Comparison of ENCODE assay signal across 17 cellular contexts in the genomic region with DNA sequence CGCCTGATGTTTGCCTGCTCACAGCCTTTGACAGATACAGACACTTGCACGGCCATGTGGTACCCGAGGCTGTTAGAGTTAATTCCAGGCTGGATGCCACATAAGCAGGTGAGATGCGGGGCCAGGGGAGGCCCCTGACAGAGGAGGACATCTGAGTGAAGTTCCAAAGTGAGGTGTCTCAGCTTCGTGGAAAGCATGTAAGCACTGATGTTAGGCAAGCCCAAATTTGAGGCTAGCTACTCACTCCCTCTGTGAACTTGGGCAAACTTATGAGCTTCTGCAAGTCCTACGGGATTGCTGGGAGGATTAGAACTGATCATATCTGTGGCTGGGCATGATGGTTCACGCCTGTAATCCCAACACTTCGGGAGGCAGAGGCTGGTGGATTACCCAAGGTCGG. TPM values are rescaled to one million over a fixed set of nuclear protein-coding genes. Genes with fewer than 3 reads are reported as not detected.
DNase-seq lines count a peak whose midpoint lies in the region; ATAC-seq and TF ChIP-seq lines count a peak whose summit lies in the region.
"Had no signal": no experiment of that assay in that cellular context is flagged by ENCODE, and none has a peak within 500 bp of the region (broad histone marks: within the 10 kb centered on the region; RNA-seq: fewer than 3 reads in every experiment).

No MANE protein-coding gene starts in this region.

- no peak overlapping the region for H2AFZ ChIP-seq in trophoblast cell (ENCODE audit: insufficient read depth, low read length, poor library complexity)

- H3K27ac Mint-ChIP-seq in endodermal cell = no peak overlapping the region
- H3K27ac Mint-ChIP-seq: CD8-positive, alpha-beta T cell had no signal

- intact Hi-C loops in Right ventricle myocardium superior (cut with DNase I) = no loop called here

- no peaks in the 10 kb centered on the region for H3K9me3 Mint-ChIP-seq in endodermal cell
- H3K9me3 Mint-ChIP-seq: CD8-positive, alpha-beta T cell had no signal

- H3K14ac ChIP-seq in trophoblast cell (ENCODE audit: low read length) = no peak overlapping the region

- no peak for ATAC-seq in Right ventricle myocardium superior (ENCODE audit: poor library complexity)
- ATAC-seq in upper lobe of left lung (ENCODE audit: low FRiP score in 2 of 2) = no peak
- ATAC-seq in HG02623 (IDR thresholded peaks at IDR 0.05; ENCODE audit: unreplicated experiment) = no peak
- ATAC-seq: CD8-positive, alpha-beta T cell had no signal

- peak; percentile 43 for DNase-seq in right atrium auricular region (ENCODE audit: low spot score)
- DNase-seq in Right ventricle myocardium superior = no peak
- peak; percentile 31 for DNase-seq in endodermal cell
- peak; percentile 70 to 74 for DNase-seq in trophoblast cell
- no peak for DNase-seq in upper lobe of left lung
- no peak for DNase-seq in GM19238 (ENCODE audit: insufficient read length, low spot score)
- DNase-seq: 8988T; Calu3; CD8-positive, alpha-beta T cell; DMS79 treated with DMSO at 0.1 percent for 48 hours; GF-D8; GOT3; H7 had no signal

- TF ChIP-seq CTCF in right atrium auricular region (IDR thresholded peaks at IDR 0.05) = no peak
- TF ChIP-seq CTCF in endodermal cell (conservative IDR thresholded peaks at IDR 0.05) = no peak
- TF ChIP-seq CTCF in upper lobe of left lung (IDR thresholded peaks at IDR 0.05) = no peak

- H3K4me2 ChIP-seq in trophoblast cell (ENCODE audit: low read length) = no peak overlapping the region
- H3K4me2 ChIP-seq: BLaER1 treated with 17β-estradiol and CSF1 and Interleukin-3, amounts not matched to agents 10 nM and 100 nM had no signal

- H3K4ac ChIP-seq in trophoblast cell (ENCODE audit: low read depth, low read length) = no peak overlapping the region

- WGBS in endodermal cell (ENCODE audit: insufficient coverage in 1 of 2, insufficient read length in 1 of 2), 2 experiments = 87 to 92% methylated on average over 6 to 9 of the region's 9 CpGs
- no CpG with 5 or more reads among the region's 9 CpGs for WGBS in trophoblast cell (ENCODE audit: extremely low coverage, insufficient coverage, insufficient read length)
- WGBS in upper lobe of left lung, 2 donors = 81 to 86% methylated on average over 9 of the region's 9 CpGs

- no peak overlapping the region for H4K91ac ChIP-seq in trophoblast cell (ENCODE audit: low read depth, low read length)

- no peak for TF ChIP-seq POLR2A in upper lobe of left lung (IDR thresholded peaks at IDR 0.05)

- no peaks in the 10 kb centered on the region for H3K79me2 ChIP-seq in trophoblast cell (ENCODE audit: control insufficient read depth, insufficient read depth, low read length, poor library complexity)

- H3K36me3 Mint-ChIP-seq in endodermal cell (ENCODE audit: low read depth) = no peaks in the 10 kb centered on the region
- H3K36me3 Mint-ChIP-seq: CD8-positive, alpha-beta T cell had no signal

- no peak overlapping the region for H3K4me3 Mint-ChIP-seq in endodermal cell
- H3K4me3 Mint-ChIP-seq: CD8-positive, alpha-beta T cell had no signal

- H2BK5ac ChIP-seq in trophoblast cell (ENCODE audit: low read depth, low read length, poor library complexity) = no peak overlapping the region

- no peaks in the 10 kb centered on the region for H3K4me1 Mint-ChIP-seq in endodermal cell

- no peaks in the 10 kb centered on the region for H3K27me3 Mint-ChIP-seq in endodermal cell (ENCODE audit: insufficient read depth)

- H2BK12ac ChIP-seq in trophoblast cell (ENCODE audit: low read length) = no peak overlapping the region

- peaks cover 3% of the 10 kb centered on the region for H3K79me1 ChIP-seq in trophoblast cell (ENCODE audit: low read length)

- no peak overlapping the region for H3K27ac ChIP-seq in right atrium auricular region
- H3K27ac ChIP-seq in endodermal cell (ENCODE audit: low read depth, low read length) = no peak overlapping the region
- no peak overlapping the region for H3K27ac ChIP-seq in trophoblast cell (ENCODE audit: low read depth, low read length)
- no peak overlapping the region for H3K27ac ChIP-seq in upper lobe of left lung
- H3K27ac ChIP-seq: BLaER1 treated with 17β-estradiol and CSF1 and Interleukin-3, amounts not matched to agents 10 nM and 100 nM had no signal

- no peak overlapping the region for H4K12ac ChIP-seq in trophoblast cell (ENCODE audit: low read depth, low read length)

- no peak for TF ChIP-seq EP300 in upper lobe of left lung (IDR thresholded peaks at IDR 0.05)

- H3K9ac ChIP-seq in endodermal cell (ENCODE audit: extremely low read depth, low read length, poor library complexity, severe bottlenecking) = no peak overlapping the region
- H3K9ac ChIP-seq in trophoblast cell (ENCODE audit: low read length) = no peak overlapping the region
- H3K9ac ChIP-seq: BLaER1 treated with 17β-estradiol and CSF1 and Interleukin-3, amounts not matched to agents 10 nM and 100 nM had no signal

- no peaks in the 10 kb centered on the region for H3K27me3 ChIP-seq in right atrium auricular region
- no peaks in the 10 kb centered on the region for H3K27me3 ChIP-seq in endodermal cell (ENCODE audit: control insufficient read depth, insufficient read depth, low read length, poor library complexity, severe bottlenecking)
- H3K27me3 ChIP-seq in trophoblast cell (ENCODE audit: insufficient read depth, low read length) = no peaks in the 10 kb centered on the region
- no peaks in the 10 kb centered on the region for H3K27me3 ChIP-seq in upper lobe of left lung
- H3K27me3 ChIP-seq: BLaER1 treated with 17β-estradiol and CSF1 and Interleukin-3, amounts not matched to agents 10 nM and 100 nM had no signal

- H3K23ac ChIP-seq in trophoblast cell (ENCODE audit: low read length) = no peak overlapping the region

- H3K4me3 ChIP-seq in right atrium auricular region (no peak overlapping the region), endodermal cell (ENCODE audit: low read length) (no peak overlapping the region), trophoblast cell (ENCODE audit: low read depth, low read length) (no peak overlapping the region), upper lobe of left lung (no peak overlapping the region)
- H3K4me3 ChIP-seq: BLaER1 treated with 17β-estradiol and CSF1 and Interleukin-3, amounts not matched to agents 10 nM and 100 nM had no signal

- H3K18ac ChIP-seq in trophoblast cell (ENCODE audit: low read length) = no peak overlapping the region

- no peak overlapping the region for H2BK120ac ChIP-seq in trophoblast cell (ENCODE audit: insufficient read depth, low read length, poor library complexity)

- H3K4me1 ChIP-seq in right atrium auricular region = no peaks in the 10 kb centered on the region
- H3K4me1 ChIP-seq in endodermal cell (ENCODE audit: control insufficient read depth, insufficient read depth, low read length) = no peaks in the 10 kb centered on the region
- peaks cover 0 to 2% of the 10 kb centered on the region in 2 experiments for H3K4me1 ChIP-seq in trophoblast cell (ENCODE audit: control insufficient read depth in 1 of 2, insufficient read depth in 2 of 2, low read length in 2 of 2)
- H3K4me1 ChIP-seq in upper lobe of left lung = no peaks in the 10 kb centered on the region
- H3K4me1 ChIP-seq: BLaER1 treated with 17β-estradiol and CSF1 and Interleukin-3, amounts not matched to agents 10 nM and 100 nM had no signal

- no peaks in the 10 kb centered on the region for H3K9me3 ChIP-seq in right atrium auricular region
- no peaks in the 10 kb centered on the region for H3K9me3 ChIP-seq in endodermal cell (ENCODE audit: control insufficient read depth, low read length)
- no peaks in the 10 kb centered on the region for H3K9me3 ChIP-seq in trophoblast cell (ENCODE audit: insufficient read depth, low read depth, low read length)
- H3K9me3 ChIP-seq in upper lobe of left lung = no peaks in the 10 kb centered on the region
- H3K9me3 ChIP-seq: BLaER1 treated with 17β-estradiol and CSF1 and Interleukin-3, amounts not matched to agents 10 nM and 100 nM had no signal

- no peak overlapping the region for H2AK5ac ChIP-seq in trophoblast cell (ENCODE audit: low read length)

- H3K36me3 ChIP-seq in right atrium auricular region (no peaks in the 10 kb centered on the region), endodermal cell (ENCODE audit: control insufficient read depth, insufficient read depth, low read length) (no peaks in the 10 kb centered on the region), trophoblast cell (ENCODE audit: control insufficient read depth in 1 of 2, insufficient read depth in 2 of 2, low read length in 2 of 2) (no peaks in the 10 kb centered on the region), upper lobe of left lung (no peaks in the 10 kb centered on the region)
- H3K36me3 ChIP-seq: BLaER1 treated with 17β-estradiol and CSF1 and Interleukin-3, amounts not matched to agents 10 nM and 100 nM had no signal

- no peak overlapping the region for H4K8ac ChIP-seq in trophoblast cell (ENCODE audit: low read depth, low read length)

RNA-seq across cellular contexts. Expression of a gene that starts 39.3 kb away (rescaled TPM):
- total RNA-seq in right atrium auricular region (not detected), Right ventricle myocardium superior (not detected), endodermal cell (1 to 10 TPM in 1 of 2 donors, under 1 TPM in 1; 0.57 to 1.7 TPM), upper lobe of left lung (1 to 10 TPM in 5 of 6 donors, under 1 TPM in 1; 0.72 to 7.2 (median 3.2) TPM)
- 0.89 TPM for polyA plus RNA-seq in endodermal cell (2013, experiment 1 of 2)
- polyA plus RNA-seq in endodermal cell (2013, experiment 2 of 2) = 0.87 TPM
- 0.62 and 0.69 TPM in 2 replicates for polyA plus RNA-seq in trophoblast cell (2013)
- total RNA-seq: A673; Calu3; CD8-positive, alpha-beta T cell; HT-29 had no signal

Comparison
In these comparisons a context has a peak if more than half of its experiments do, and no peak if none do; other contexts are left out.
1. DNase-seq: peak in right atrium auricular region (single experiment), endodermal cell (single experiment) and trophoblast cell (2 of 2); none in Right ventricle myocardium superior (single experiment), upper lobe of left lung (0 of 2) and GM19238 (single experiment).